ENCODE assay signal across 8 cellular contexts in the genomic region with DNA sequence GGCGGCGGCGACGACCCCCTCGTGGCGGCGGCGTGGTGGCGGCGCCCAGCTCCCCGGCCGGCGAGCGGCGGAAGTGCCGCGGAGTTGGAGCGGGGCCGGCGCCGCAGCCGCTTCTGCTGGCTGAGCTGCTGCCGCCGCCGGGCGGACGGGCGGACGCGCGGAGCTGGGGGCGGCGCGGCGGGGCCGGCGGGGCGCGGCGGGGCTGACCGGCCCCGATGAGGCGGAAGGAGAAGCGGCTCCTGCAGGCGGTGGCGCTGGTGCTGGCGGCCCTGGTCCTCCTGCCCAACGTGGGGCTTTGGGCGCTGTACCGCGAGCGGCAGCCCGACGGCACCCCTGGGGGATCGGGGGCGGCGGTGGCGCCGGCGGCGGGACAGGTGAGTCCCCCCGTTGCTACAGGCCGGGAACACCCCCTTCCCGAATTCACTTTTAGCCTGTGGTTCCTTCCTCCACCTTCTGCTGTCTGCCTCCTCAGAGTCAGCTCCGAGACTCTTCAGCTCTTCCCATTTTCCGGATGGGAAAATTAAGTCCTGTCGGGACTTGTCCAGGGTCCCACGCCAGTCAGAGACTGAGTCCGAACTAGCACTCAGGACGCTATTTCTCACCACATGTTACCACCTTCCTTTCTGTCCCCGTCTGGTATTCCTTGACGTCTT. TPM values are rescaled to one million over a fixed set of nuclear protein-coding genes. Genes with fewer than 3 reads are reported as not detected.
A peak's percentile ranks its signal among the peaks of the same experiment; 100 is the strongest.
DNase-seq lines count a peak whose midpoint lies in the region; ATAC-seq and TF ChIP-seq lines count a peak whose summit lies in the region.

Gene GALNT10 (plus strand): TSS at position 82 of the 653 bp plus-strand sequence. CDS start 134 bp downstream, at position 216.

- H3K9ac ChIP-seq in HUES64 (ENCODE audit: low read depth, low read length) (peak within 1 kb of the TSS; percentile 67), colonic mucosa (ENCODE audit: low read depth in 2 of 2, low read length in 2 of 2) (peak within 1 kb of the TSS; percentile 81 to 83)

- no peaks in the 10 kb centered on the region for H3K36me3 ChIP-seq in HUES64 (ENCODE audit: insufficient read depth, low read length)
- no peaks in the 10 kb centered on the region for H3K36me3 ChIP-seq in colonic mucosa

- H3K27ac ChIP-seq in HUES64 (ENCODE audit: low read depth, low read length) = no peak within 1 kb of the TSS; the same call in 1 of the 2 replicates
- peak within 1 kb of the TSS; percentile 92 for H3K27ac ChIP-seq in colonic mucosa

- DNase-seq in NCI-H2196 (lab: John Stamatoyannopoulos, UW; ENCODE audit: unreplicated experiment) (peak; percentile 74), NCI-H2196 treated with DMSO at 0.1 percent for 48 hours (lab: John Stamatoyannopoulos, UW; ENCODE audit: unreplicated experiment) (no peak), colonic mucosa (peak; percentile 53), kidney glomerular epithelial cell (lab: John Stamatoyannopoulos, UW) (peak; percentile 57)
- DNase-seq in stimulated activated CD4-positive, alpha-beta T cell treated with anti-CD3 and anti-CD28 coated beads, Interleukin-12 subunit alpha, Interleukin-12 subunit beta, amount 100 ng/mL, for 4 hours = peak; percentile 64

- H3K27me3 ChIP-seq in HUES64 (ENCODE audit: insufficient read depth, low read length) (peaks cover 50% of the 10 kb centered on the region), colonic mucosa (no peaks in the 10 kb centered on the region)

- WGBS in HUES64 = 2% methylated on average over 72 of the region's 72 CpGs

- intact Hi-C loops in T-helper 2 cell treated with Interferon-gamma antibody and Interleukin-4, amounts not matched to agents 100 ng/mL and 5 ng/mL, for 36 hours (cut with micrococcal nuclease) = loop anchor here (1.0 to 10.0 kb wide), 10 partner anchors 8 to 1663 kb away; partner anchors contain the start of genes CNOT8, FAM114A2, LARP1 and MFAP3
- intact Hi-C loops in colonic mucosa (cut with DNase I) = loop anchor here (10.0 kb wide), 1 partner anchor 124 kb away; no protein-coding TSS in a partner anchor

- ATAC-seq in GM21529 (IDR thresholded peaks at IDR 0.05; ENCODE audit: unreplicated experiment) = peak; percentile 73

- H3K4me1 ChIP-seq in HUES64 (ENCODE audit: insufficient read depth, low read length) (peaks cover 26% of the 10 kb centered on the region), colonic mucosa (peaks cover 3% of the 10 kb centered on the region)

- TF ChIP-seq CTCF in colonic mucosa (IDR thresholded peaks at IDR 0.05) = no peak

- H3K9me3 ChIP-seq in HUES64 (ENCODE audit: insufficient read depth, low read depth, low read length) = no peaks in the 10 kb centered on the region
- no peaks in the 10 kb centered on the region for H3K9me3 ChIP-seq in colonic mucosa

- H3K4me3 ChIP-seq in HUES64 (ENCODE audit: low read length) (peak within 1 kb of the TSS; percentile 69), colonic mucosa (peak within 1 kb of the TSS; percentile 85)

RNA-seq across cellular contexts. Expression of gene GALNT10, which starts in this region (rescaled TPM):
- polyA plus RNA-seq in HUES64 (2013, experiment 1 of 2) = 10.0 TPM
- 11.8 TPM for polyA plus RNA-seq in HUES64 (2013, experiment 2 of 2)
- total RNA-seq in T-helper 2 cell treated with Interferon-gamma antibody and Interleukin-4, amounts not matched to agents 100 ng/mL and 5 ng/mL, for 36 hours = 33.9 and 38.4 TPM in 2 replicates
- 10 to 100 TPM; 40.0 to 46.7 TPM for total RNA-seq in colonic mucosa
